30 cellular contexts compared by ENCODE assay signal in the genomic region with DNA sequence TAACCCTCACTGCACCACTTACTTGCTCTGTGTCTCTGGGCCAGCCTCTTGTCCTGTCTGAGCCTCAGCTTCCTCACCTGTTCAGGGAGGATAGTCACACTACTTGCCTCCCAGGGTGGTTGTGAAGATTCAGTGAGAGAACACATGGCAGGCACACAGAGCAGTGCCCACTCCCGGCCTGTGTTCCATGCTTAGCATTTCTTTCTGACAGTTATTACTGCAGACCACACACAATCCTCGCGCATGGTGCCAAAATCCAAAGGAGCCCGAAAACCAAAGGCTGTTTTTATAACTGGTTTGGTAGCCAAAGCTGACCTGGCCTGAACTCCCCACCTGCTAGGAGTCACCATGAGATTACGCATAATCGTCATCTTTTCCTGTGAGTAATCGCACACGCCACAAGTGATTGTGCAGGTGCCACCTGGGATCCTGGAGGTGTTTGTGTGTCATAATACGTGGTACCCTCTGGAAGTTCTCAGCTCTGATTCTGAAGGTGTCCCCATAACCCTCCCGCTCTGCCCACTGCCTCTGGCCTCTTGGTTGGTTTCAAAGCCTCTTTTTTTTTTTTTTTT.
DNase-seq lines count a peak whose midpoint lies in the region; ATAC-seq, FAIRE-seq and TF ChIP-seq lines count a peak whose summit lies in the region.
"Had no signal": no experiment of that assay in that cellular context is flagged by ENCODE, and none has a peak within 500 bp of the region (broad histone marks: within the 10 kb centered on the region; RNA-seq: fewer than 3 reads in every experiment).

No MANE protein-coding gene starts in this region.

- H3K9me3 Mint-ChIP-seq in activated T-cell treated with anti-CD3 and anti-CD28 coated beads, Interleukin-2, amount 50 U/mL, for 72 hours, result peaks cover 0 to 1% of the 10 kb centered on the region in 2 donors

- H3K36me3 Mint-ChIP-seq in activated T-cell treated with anti-CD3 and anti-CD28 coated beads, Interleukin-2, amount 50 U/mL, for 72 hours (ENCODE audit: insufficient read depth in 2 of 2), result peaks cover 11 to 20% of the 10 kb centered on the region in 2 donors

- H3K27me3 Mint-ChIP-seq in activated T-cell treated with anti-CD3 and anti-CD28 coated beads, Interleukin-2, amount 50 U/mL, for 72 hours (ENCODE audit: low read depth), result no peaks in the 10 kb centered on the region
- H3K27me3 Mint-ChIP-seq: naive thymus-derived CD4-positive, alpha-beta T cell had no signal

- ATAC-seq in activated T-cell treated with anti-CD3 and anti-CD28 coated beads, Interleukin-2, amount 50 U/mL, for 72 hours (replicated peaks in 1 of 2), result peak; percentile 13 to 25
- ATAC-seq in GM21526 (IDR thresholded peaks at IDR 0.05; ENCODE audit: low FRiP score, unreplicated experiment) (no peak), HG02798 (IDR thresholded peaks at IDR 0.05; ENCODE audit: poor library complexity, unreplicated experiment) (no peak)
- ATAC-seq: left lung; naive thymus-derived CD4-positive, alpha-beta T cell had no signal

- no peak overlapping the region for H3K4me3 Mint-ChIP-seq in activated T-cell treated with anti-CD3 and anti-CD28 coated beads, Interleukin-2, amount 50 U/mL, for 72 hours

- peaks cover 2% of the 10 kb centered on the region for H3K4me1 Mint-ChIP-seq in activated T-cell treated with anti-CD3 and anti-CD28 coated beads, Interleukin-2, amount 50 U/mL, for 72 hours (ENCODE audit: low read depth)

- FAIRE-seq in bronchial epithelial cell (lab: Jason Lieb, UNC), result no peak
- no peak for FAIRE-seq in frontal cortex (lab: Jason Lieb, UNC)
- FAIRE-seq: astrocyte, H54, small intestine, urothelium cell line had no signal

- H3K36me3 ChIP-seq in H7 (replicated peaks; ENCODE audit: control insufficient read depth, insufficient read depth, low read length) (0 out of 2 replicates have a peak, but pooled peaks cover 2% of the 10 kb centered on the region), bronchial epithelial cell (ENCODE audit: control insufficient read depth, insufficient read depth, low read length) (peaks cover under 1% of the 10 kb centered on the region)
- H3K36me3 ChIP-seq: BE2C had no signal

- no peak overlapping the region for H3K4me3 ChIP-seq in H7 (ENCODE audit: insufficient read depth, low read depth, low read length)
- H3K4me3 ChIP-seq in bronchial epithelial cell (ENCODE audit: low read depth, low read length), result no peak overlapping the region
- H3K4me3 ChIP-seq: esophagus muscularis mucosa, hepatocyte, left lung, suprapubic skin had no signal

- H3K27me3 ChIP-seq in H7 (ENCODE audit: control insufficient read depth, insufficient read depth, low read length) (no peaks in the 10 kb centered on the region), bronchial epithelial cell (ENCODE audit: control insufficient read depth, insufficient read depth, low read length) (no peaks in the 10 kb centered on the region)
- H3K27me3 ChIP-seq: BE2C, esophagus muscularis mucosa, hepatocyte, left lung, suprapubic skin had no signal

- no peak for TF ChIP-seq CTCF in bronchial epithelial cell (IDR thresholded peaks at IDR 0.05; ENCODE audit: insufficient read depth, low read length, severe bottlenecking)

- peak overlapping the region; percentile 38 for H3K27ac Mint-ChIP-seq in activated T-cell treated with anti-CD3 and anti-CD28 coated beads, Interleukin-2, amount 50 U/mL, for 72 hours

- DNase-seq in activated T-cell treated with anti-CD3 and anti-CD28 coated beads, Interleukin-2, amount 50 U/mL, for 72 hours, result no peak
- no peak for DNase-seq in activated T-cell treated with anti-CD3 and anti-CD28 coated beads, Interleukin-2, amount 50 U/mL, for 1 hour
- peak; percentile 12 for DNase-seq in H7
- DNase-seq in bronchial epithelial cell (ENCODE audit: low read depth), result peak; percentile 55
- peak; percentile 39 for DNase-seq in mesenteric fat pad (ENCODE audit: low spot score)
- no peak for DNase-seq in frontal cortex (ENCODE audit: low spot score in 2 of 2)
- DNase-seq: activated CD4-positive, alpha-beta T cell treated with anti-CD3 and anti-CD28 coated beads, Interleukin-2, amount 50 U/mL, for 48 hours; activated naive CD4-positive, alpha-beta T cell; BE2C; DND-41; effector memory CD4-positive, alpha-beta T cell; foreskin melanocyte; left lung; naive thymus-derived CD4-positive, alpha-beta T cell; NCI-H1092; NCI-H2029 treated with DMSO at 0.1 percent for 48 hours; NCI-H345; NCI-H82; SHP77 treated with DMSO at 0.1 percent for 48 hours; small intestine; stimulated activated CD4-positive, alpha-beta T cell treated with anti-CD3 and anti-CD28 coated beads, Interleukin-1b, Interleukin-23, amount 100 ng/mL, for 48 hours; T1000 had no signal

Comparison
In these comparisons a context has a peak if more than half of its experiments do, and no peak if none do; other contexts are left out.
1. ATAC-seq: peak in activated T-cell treated with anti-CD3 and anti-CD28 coated beads, Interleukin-2, amount 50 U/mL, for 72 hours (2 of 2); none in GM21526 (single experiment) and HG02798 (single experiment).
2. DNase-seq: peak in H7 (single experiment), bronchial epithelial cell (single experiment) and mesenteric fat pad (single experiment); none in activated T-cell treated with anti-CD3 and anti-CD28 coated beads, Interleukin-2, amount 50 U/mL, for 72 hours (0 of 2), activated T-cell treated with anti-CD3 and anti-CD28 coated beads, Interleukin-2, amount 50 U/mL, for 1 hour (single experiment) and frontal cortex (0 of 2).